Comparison of ENCODE assay signal across 1 cellular context in genomic region chr16:27174007-27174406, GRCh38.
TF ChIP-seq lines count a peak whose summit lies in the region.

No MANE protein-coding gene starts in this region.

TF ChIP-seq in SK-N-SH treated with all-trans-retinoic acid at 6 μM for 48 hours, 23 proteins besides CTCF, POLR2A, EP300 and RAD21 (continued from another document):
- TF ChIP-seq, protein P1, sequence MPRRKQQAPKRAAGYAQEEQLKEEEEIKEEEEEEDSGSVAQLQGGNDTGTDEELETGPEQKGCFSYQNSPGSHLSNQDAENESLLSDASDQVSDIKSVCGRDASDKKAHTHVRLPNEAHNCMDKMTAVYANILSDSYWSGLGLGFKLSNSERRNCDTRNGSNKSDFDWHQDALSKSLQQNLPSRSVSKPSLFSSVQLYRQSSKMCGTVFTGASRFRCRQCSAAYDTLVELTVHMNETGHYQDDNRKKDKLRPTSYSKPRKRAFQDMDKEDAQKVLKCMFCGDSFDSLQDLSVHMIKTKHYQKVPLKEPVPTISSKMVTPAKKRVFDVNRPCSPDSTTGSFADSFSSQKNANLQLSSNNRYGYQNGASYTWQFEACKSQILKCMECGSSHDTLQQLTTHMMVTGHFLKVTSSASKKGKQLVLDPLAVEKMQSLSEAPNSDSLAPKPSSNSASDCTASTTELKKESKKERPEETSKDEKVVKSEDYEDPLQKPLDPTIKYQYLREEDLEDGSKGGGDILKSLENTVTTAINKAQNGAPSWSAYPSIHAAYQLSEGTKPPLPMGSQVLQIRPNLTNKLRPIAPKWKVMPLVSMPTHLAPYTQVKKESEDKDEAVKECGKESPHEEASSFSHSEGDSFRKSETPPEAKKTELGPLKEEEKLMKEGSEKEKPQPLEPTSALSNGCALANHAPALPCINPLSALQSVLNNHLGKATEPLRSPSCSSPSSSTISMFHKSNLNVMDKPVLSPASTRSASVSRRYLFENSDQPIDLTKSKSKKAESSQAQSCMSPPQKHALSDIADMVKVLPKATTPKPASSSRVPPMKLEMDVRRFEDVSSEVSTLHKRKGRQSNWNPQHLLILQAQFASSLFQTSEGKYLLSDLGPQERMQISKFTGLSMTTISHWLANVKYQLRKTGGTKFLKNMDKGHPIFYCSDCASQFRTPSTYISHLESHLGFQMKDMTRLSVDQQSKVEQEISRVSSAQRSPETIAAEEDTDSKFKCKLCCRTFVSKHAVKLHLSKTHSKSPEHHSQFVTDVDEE (CRISPR knock-in tag; IDR thresholded peaks at IDR 0.05), result no peak
- TF ChIP-seq POU6F1 (CRISPR knock-in tag; IDR thresholded peaks at IDR 0.05; ENCODE audit: borderline replicate concordance, low read depth) (no peak), ESRRG (CRISPR knock-in tag; IDR thresholded peaks at IDR 0.05) (no peak), CSDC2 (CRISPR knock-in tag; IDR thresholded peaks at IDR 0.05) (no peak)
